ENCODE assay signal across 20 cellular contexts in genomic region chr13:76692326-76692725, GRCh38.
DNase-seq lines count a peak whose midpoint lies in the region; ATAC-seq and TF ChIP-seq lines count a peak whose summit lies in the region.
"Had no signal": no experiment of that assay in that cellular context is flagged by ENCODE, and none has a peak within 500 bp of the region (broad histone marks: within the 10 kb centered on the region; RNA-seq: fewer than 3 reads in every experiment).

No MANE protein-coding gene starts in this region.

- ATAC-seq in activated naive CD4-positive, alpha-beta T cell treated with anti-CD3 and anti-CD28 coated beads, Interleukin-2, amount 50 U/mL, for 72 hours, result no peak
- ATAC-seq: Right ventricle myocardium inferior had no signal

- TF ChIP-seq CTCF in suprapubic skin (IDR thresholded peaks at IDR 0.05) (no peak), left ventricle myocardium inferior (IDR thresholded peaks at IDR 0.05; ENCODE audit: borderline replicate concordance) (no peak)

- intact Hi-C loops in left ventricle myocardium inferior (cut with micrococcal nuclease), result no loop called here

- TF ChIP-seq EP300 in suprapubic skin (IDR thresholded peaks at IDR 0.05), result no peak

- DNase-seq in NCI-H1694 treated with DMSO at 0.1 percent for 48 hours (lab: John Stamatoyannopoulos, UW) (peak; percentile 29), NCI-H1694 (lab: John Stamatoyannopoulos, UW) (no peak), G401 (ENCODE audit: low spot score) (peak; percentile 95), cerebellum (ENCODE audit: low spot score) (peak; percentile 75), suprapubic skin (ENCODE audit: low spot score in 2 of 2) (no peak), left ventricle myocardium inferior (no peak), activated gamma-delta T cell treated with Interleukin-2 at 50 U/mL for 16 hours (no peak)
- DNase-seq in activated naive CD4-positive, alpha-beta T cell treated with anti-CD3 and anti-CD28 coated beads, Interleukin-2, amount 50 U/mL, for 72 hours (ENCODE audit: low spot score in 2 of 2), result no peak
- DNase-seq: AML-193; Calu3; CD8-positive, alpha-beta memory T cell; DMS153; GDM1; Kasumi-1; NCI-H187; NCI-H345 had no signal

- H3K9me3 Mint-ChIP-seq in activated naive CD4-positive, alpha-beta T cell treated with anti-CD3 and anti-CD28 coated beads, Interleukin-2, amount 50 U/mL, for 72 hours, result no peaks in the 10 kb centered on the region

- TF ChIP-seq POLR2A in suprapubic skin (IDR thresholded peaks at IDR 0.05), result no peak

- H3K27ac ChIP-seq in suprapubic skin (peak overlapping the region; percentile 38), left ventricle myocardium inferior (replicated peaks) (no peak overlapping the region)
- H3K27ac ChIP-seq: 22Rv1, C4-2B, SJSA1 had no signal

- no peak overlapping the region for H3K27ac Mint-ChIP-seq in activated naive CD4-positive, alpha-beta T cell treated with anti-CD3 and anti-CD28 coated beads, Interleukin-2, amount 50 U/mL, for 72 hours
- H3K27ac Mint-ChIP-seq: CD8-positive, alpha-beta memory T cell had no signal

- H3K4me3 ChIP-seq in suprapubic skin (no peak overlapping the region), left ventricle myocardium inferior (no peak overlapping the region)
- H3K4me3 ChIP-seq: SJSA1 had no signal

- H3K9me3 ChIP-seq in suprapubic skin (no peaks in the 10 kb centered on the region), left ventricle myocardium inferior (replicated peaks) (peaks cover 8% of the 10 kb centered on the region)
- H3K9me3 ChIP-seq: SJSA1 had no signal

- in situ Hi-C loops in G401 (cut with HindIII; ENCODE audit: low sequenced_read_pairs), result no loop called here

- 66% methylated on average over 1 of the region's 1 CpG for WGBS in suprapubic skin

- H3K27me3 ChIP-seq in suprapubic skin (no peaks in the 10 kb centered on the region), left ventricle myocardium inferior (ENCODE audit: low read depth) (no peaks in the 10 kb centered on the region)
- H3K27me3 ChIP-seq: SJSA1 had no signal

- H3K36me3 ChIP-seq in suprapubic skin (no peaks in the 10 kb centered on the region), left ventricle myocardium inferior (no peaks in the 10 kb centered on the region)
- H3K36me3 ChIP-seq: SJSA1 had no signal

- no peaks in the 10 kb centered on the region for H3K36me3 Mint-ChIP-seq in activated naive CD4-positive, alpha-beta T cell treated with anti-CD3 and anti-CD28 coated beads, Interleukin-2, amount 50 U/mL, for 72 hours
- H3K36me3 Mint-ChIP-seq: CD8-positive, alpha-beta memory T cell had no signal

- peaks cover 5% of the 10 kb centered on the region for H3K4me1 ChIP-seq in suprapubic skin
- H3K4me1 ChIP-seq in left ventricle myocardium inferior, result peaks cover 10% of the 10 kb centered on the region

Comparison
In these comparisons a context has a peak if more than half of its experiments do, and no peak if none do; other contexts are left out.
1. DNase-seq: peak in NCI-H1694 treated with DMSO at 0.1 percent for 48 hours (single experiment), G401 (single experiment) and cerebellum (single experiment); none in NCI-H1694 (single experiment), suprapubic skin (0 of 2), left ventricle myocardium inferior (single experiment), activated gamma-delta T cell treated with Interleukin-2 at 50 U/mL for 16 hours (single experiment) and activated naive CD4-positive, alpha-beta T cell treated with anti-CD3 and anti-CD28 coated beads, Interleukin-2, amount 50 U/mL, for 72 hours (0 of 2).